Comparison of ENCODE assay signal across 1 cellular context in genomic region chr17:82938486-82939212, GRCh38.
TF ChIP-seq lines count a peak whose summit lies in the region.

No MANE protein-coding gene starts in this region.

TF ChIP-seq in WTC11, 78 proteins besides CTCF, POLR2A, EP300 and RAD21 (continued from another document):
- TF ChIP-seq USF2 (CRISPR knock-in tag; IDR thresholded peaks at IDR 0.05), result no peak
